In genomic region chr1:151399890-151400235, GRCh38 we compare ENCODE assay signal across 8 cellular contexts. TPM values are rescaled to one million over a fixed set of nuclear protein-coding genes. Genes with fewer than 3 reads are reported as not detected.
DNase-seq lines count a peak whose midpoint lies in the region; ATAC-seq, FAIRE-seq and TF ChIP-seq lines count a peak whose summit lies in the region.

No MANE protein-coding gene starts in this region.

- H3K4me1 ChIP-seq in PC-9 (replicated peaks; ENCODE audit: insufficient read depth) = peaks cover 12% of the 10 kb centered on the region
- H3K4me1 ChIP-seq in HepG2 (ENCODE audit: insufficient read depth, low read length) = peaks cover 43% of the 10 kb centered on the region
- H3K4me1 ChIP-seq in stomach = peaks cover 14 to 25% (median 17%) of the 10 kb centered on the region in 4 donors

- peak overlapping the region; percentile 92 for H3K9ac ChIP-seq in HepG2 (ENCODE audit: insufficient read depth, low read depth, low read length)

- no peak for TF ChIP-seq RAD21 in HepG2 (CRISPR knock-in tag; IDR thresholded peaks at IDR 0.05)

- no peak for FAIRE-seq in HepG2 (lab: Jason Lieb, UNC)

- H3K27ac Mint-ChIP-seq in activated T-cell treated with anti-CD3 and anti-CD28 coated beads, Interleukin-2, amount 50 U/mL, for 24 hours = peak overlapping the region; percentile 96

- TF ChIP-seq EP300 in HepG2 (IDR thresholded peaks at IDR 0.05; ENCODE audit: low read depth in 2 of 2, low read length in 2 of 2) (no peak), HepG2 (CRISPR knock-in tag; IDR thresholded peaks at IDR 0.05; ENCODE audit: borderline replicate concordance) (no peak), stomach (IDR thresholded peaks at IDR 0.05) (no peak)

- TF ChIP-seq POLR2A in HepG2 (IDR thresholded peaks at IDR 0.05; ENCODE audit: insufficient read depth in 1 of 2, low read depth in 2 of 2, low read length in 2 of 2) (no peak), stomach (IDR thresholded peaks at IDR 0.05) (no peak)

- intact Hi-C loops in PC-9 (cut with micrococcal nuclease; ENCODE audit: unreplicated experiment) (loop anchor here (1.0 to 2.0 kb wide), 2 partner anchors 53 to 99 kb away; partner anchors contain the start of gene RFX5), HepG2 (cut with micrococcal nuclease; ENCODE audit: unreplicated experiment) (loop anchor here (1.0 to 2.0 kb wide), 2 partner anchors 59 to 99 kb away; no protein-coding TSS in a partner anchor), stomach (cut with DNase I; ENCODE audit: low total_unique reads) (loop anchor here (10.0 kb wide), 1 partner anchor 95 kb away; no protein-coding TSS in a partner anchor)

- H3F3A ChIP-seq in PC-9 (ENCODE audit: insufficient read depth, low read depth) = peaks cover 42% of the 10 kb centered on the region

- H3K9me2 ChIP-seq in PC-9 (ENCODE audit: insufficient read depth) = no peaks in the 10 kb centered on the region

- DNase-seq in activated T-cell treated with anti-CD3 and anti-CD28 coated beads, Interleukin-2, amount 50 U/mL, for 24 hours = no peak
- no peak for DNase-seq in activated T-cell treated with anti-CD3 and anti-CD28 coated beads for 4 hours
- DNase-seq in PC-9 = peak in 1 of 2 experiments; percentile 4
- DNase-seq in cerebellar cortex (ENCODE audit: low spot score) = peak; percentile 25
- no peak for DNase-seq in HepG2 (ENCODE audit: low spot score)
- DNase-seq in stomach = no peak
- DNase-seq in SW480 (ENCODE audit: low spot score) = no peak

- BruUV-seq in PC-9 (replicated peaks; lab: Mats Ljungman, UMichigan) (no TSS peak), HepG2 (replicated peaks; lab: Mats Ljungman, UMichigan) (TSS peak; percentile 84)

- H3K4me3 ChIP-seq in PC-9 (peak overlapping the region; percentile 91), HepG2 (replicated peaks in 1 of 3; ENCODE audit: insufficient read depth in 1 of 3, low read depth in 2 of 3, low read length in 3 of 3) (peak overlapping the region; percentile 81 to 92 (median 86)), stomach (peak overlapping the region; percentile 85 to 95 (median 90))

- in situ Hi-C loops in HepG2 (cut with HindIII; ENCODE audit: extremely low pct_ligation_motif_present, low pct_unique_long_range_greater_than_20kb) = no loop called here

- peaks cover 37% of the 10 kb centered on the region for H3K4me1 Mint-ChIP-seq in activated T-cell treated with anti-CD3 and anti-CD28 coated beads, Interleukin-2, amount 50 U/mL, for 24 hours (ENCODE audit: low read depth)

- H3K36me3 Mint-ChIP-seq in activated T-cell treated with anti-CD3 and anti-CD28 coated beads, Interleukin-2, amount 50 U/mL, for 24 hours (ENCODE audit: low read depth) = peaks cover 54% of the 10 kb centered on the region

- H2AFZ ChIP-seq in PC-9 (peak overlapping the region; percentile 89), HepG2 (ENCODE audit: low read length) (no peak overlapping the region)

- no peaks in the 10 kb centered on the region for H3K27me3 Mint-ChIP-seq in activated T-cell treated with anti-CD3 and anti-CD28 coated beads, Interleukin-2, amount 50 U/mL, for 24 hours

- no peaks in the 10 kb centered on the region for H3K9me3 Mint-ChIP-seq in activated T-cell treated with anti-CD3 and anti-CD28 coated beads, Interleukin-2, amount 50 U/mL, for 24 hours

- H3K36me3 ChIP-seq in PC-9 (ENCODE audit: low read depth) (peaks cover 21% of the 10 kb centered on the region), HepG2 (replicated peaks in 1 of 2; ENCODE audit: control insufficient read depth in 1 of 2, insufficient read depth in 2 of 2, low read length in 2 of 2) (peaks cover 3 to 23% of the 10 kb centered on the region in 2 experiments; a peak in 4 of 5 replicates), stomach (peaks cover 27 to 46% (median 44%) of the 10 kb centered on the region in 4 donors)

- H3K27ac ChIP-seq in PC-9 (peak overlapping the region; percentile 58), HepG2 (ENCODE audit: extremely low read length, insufficient read depth, low read length) (peak overlapping the region; percentile 66), stomach (peak overlapping the region; percentile 84 to 95 (median 94))

- H3K27me3 ChIP-seq in PC-9 (ENCODE audit: insufficient read depth, low read depth) (no peaks in the 10 kb centered on the region), HepG2 (ENCODE audit: control insufficient read depth in 1 of 2, insufficient read depth in 2 of 2, low read length in 2 of 2) (no peaks in the 10 kb centered on the region; a peak in 1 of 5 replicates), stomach (no peaks in the 10 kb centered on the region)

- H4K20me1 ChIP-seq in PC-9 (ENCODE audit: insufficient read depth) = no peaks in the 10 kb centered on the region
- peaks cover 8% of the 10 kb centered on the region for H4K20me1 ChIP-seq in HepG2 (ENCODE audit: insufficient read depth, low read length)

- TF ChIP-seq CTCF in PC-9 (conservative IDR thresholded peaks at IDR 0.05) = no peak
- no peak for TF ChIP-seq CTCF in HepG2 (CRISPR knock-in tag; IDR thresholded peaks at IDR 0.05)
- TF ChIP-seq CTCF in stomach (IDR thresholded peaks at IDR 0.05) = no peak

- H3K9me3 ChIP-seq in PC-9 (ENCODE audit: insufficient read depth, low read depth) = no peaks in the 10 kb centered on the region
- H3K9me3 ChIP-seq in HepG2 (ENCODE audit: low read length) = no peaks in the 10 kb centered on the region
- no peaks in the 10 kb centered on the region for H3K9me3 ChIP-seq in stomach

- CTCF ChIA-PET in PC-9 (lab: Charles Lee) = interaction anchor here (0.7 to 1.1 kb wide), 3 partner anchors 88 to 148 kb away, joined by 3 to 5 read pairs (median 5); no protein-coding TSS in a partner anchor
- CTCF ChIA-PET in HepG2 (lab: Yijun Ruan, JAX; ENCODE audit: low intra/inter-chr PET ratio, low total read pairs) = no interaction called here

- peak overlapping the region; percentile 94 for H3K4me3 Mint-ChIP-seq in activated T-cell treated with anti-CD3 and anti-CD28 coated beads, Interleukin-2, amount 50 U/mL, for 24 hours

- POLR2A ChIA-PET in PC-9 (lab: Charles Lee; ENCODE audit: unreplicated experiment) = interaction anchor here (0.6 kb wide), 1 partner anchor 118 kb away, joined by 4 read pairs; no protein-coding TSS in a partner anchor
- POLR2A ChIA-PET in HepG2 (lab: Yijun Ruan, JAX) = interaction anchor here (0.9 to 3.8 kb wide), 4 partner anchors 28 to 59 kb away, joined by 3 to 24 read pairs (median 6); partner anchors contain the start of genes RFX5 and SELENBP1

- 1% methylated on average over 14 of the region's 19 CpGs for WGBS in HepG2 (ENCODE audit: low lambda C conversion rate)
- WGBS in stomach, 5 donors = 0 to 1% (median 1%) methylated on average over 19 of the region's 19 CpGs

- H3K79me2 ChIP-seq in PC-9 (ENCODE audit: low read depth) (peaks cover 23% of the 10 kb centered on the region), HepG2 (ENCODE audit: insufficient read depth, low read length) (peaks cover 15% of the 10 kb centered on the region)

- ATAC-seq in HepG2 (peak; percentile 30), GM21390 (IDR thresholded peaks at IDR 0.05; ENCODE audit: unreplicated experiment) (no peak)

- peak overlapping the region; percentile 96 for H3K4me2 ChIP-seq in PC-9
- peak overlapping the region; percentile 80 for H3K4me2 ChIP-seq in HepG2 (ENCODE audit: low read depth, low read length)

RNA-seq across cellular contexts. Expression of gene PSMB4, which starts 0.5 kb away (rescaled TPM):
- total RNA-seq in PC-9 (2021) = 334 and 345 TPM in 2 replicates
- total RNA-seq in HepG2 (2016; rRNA removed; fragmentation: Illumina TruSeq; extraction: Trizol) = 336 and 414 TPM in 2 replicates
- total RNA-seq in HepG2 (2016; cell fraction: cytosol; rRNA removed; fragmentation: Illumina TruSeq; extraction: Trizol; ENCODE audit: low read depth) = 180 and 186 TPM in 2 replicates
- 337 and 459 TPM in 2 replicates for total RNA-seq in HepG2 (2016; cell fraction: insoluble cytoplasmic fraction; rRNA removed; fragmentation: Illumina TruSeq; extraction: Trizol)
- 216 and 229 TPM in 2 replicates for total RNA-seq in HepG2 (2016; cell fraction: membrane; rRNA removed; fragmentation: Illumina TruSeq; extraction: Trizol)
- total RNA-seq in HepG2 (2016; cell fraction: nucleus; rRNA removed; fragmentation: Illumina TruSeq; extraction: Trizol) = 150 and 151 TPM in 2 replicates
- polyA plus RNA-seq in HepG2 (2011; rRNA removed) = 364 and 383 TPM in 2 replicates
- 449 and 490 TPM in 2 replicates for polyA plus RNA-seq in HepG2 (2011; cell fraction: cytosol; rRNA removed)
- 275 and 307 TPM in 2 replicates for polyA plus RNA-seq in HepG2 (2011; cell fraction: nucleus; rRNA removed)
- polyA plus RNA-seq in HepG2 (2012) = 200 and 247 TPM in 2 replicates
- 167 and 178 TPM in 2 replicates for polyA plus RNA-seq in HepG2 (2016; cell fraction: cytosol; fragmentation: Illumina TruSeq; extraction: Trizol; ENCODE audit: low read depth)
- 392 and 404 TPM in 2 replicates for polyA plus RNA-seq in HepG2 (2016; cell fraction: insoluble cytoplasmic fraction; fragmentation: Illumina TruSeq; extraction: Trizol; ENCODE audit: low read depth)
- polyA plus RNA-seq in HepG2 (2016; cell fraction: membrane; fragmentation: Illumina TruSeq; extraction: Trizol; ENCODE audit: low read depth) = 186 and 200 TPM in 2 replicates
- polyA plus RNA-seq in HepG2 (2016; cell fraction: nucleus; fragmentation: Illumina TruSeq; extraction: Trizol; ENCODE audit: insufficient read depth, low read depth) = 265 and 270 TPM in 2 replicates
- polyA minus RNA-seq in HepG2 (2011; rRNA and poly(A)+ RNA removed; ENCODE audit: low replicate concordance) = 277 and 543 TPM in 2 replicates
- polyA minus RNA-seq in HepG2 (2011; cell fraction: cytosol; rRNA and poly(A)+ RNA removed) = 101 and 117 TPM in 2 replicates
- polyA minus RNA-seq in HepG2 (2011; cell fraction: nucleus; rRNA and poly(A)+ RNA removed) = 64.9 and 71.7 TPM in 2 replicates
- 100 to 1,000 TPM; 111 to 258 (median 166) TPM for total RNA-seq in stomach
- 100 to 1,000 TPM; 314 to 358 (median 329) TPM for polyA plus RNA-seq in stomach

RNA-seq across cellular contexts. Expression of gene SELENBP1, which starts 27.4 kb away (rescaled TPM):
- total RNA-seq in PC-9 (2021) (11.3 and 18.4 TPM in 2 replicates), HepG2 (2016; rRNA removed; fragmentation: Illumina TruSeq; extraction: Trizol) (29.0 and 30.2 TPM in 2 replicates), stomach (100 to 1,000 TPM in 4 of 5 donors, 10 to 100 TPM in 1; 68.8 to 661 (median 281) TPM)
- 6.3 and 6.7 TPM in 2 replicates for total RNA-seq in HepG2 (2016; cell fraction: cytosol; rRNA removed; fragmentation: Illumina TruSeq; extraction: Trizol; ENCODE audit: low read depth)
- 27.8 and 30.0 TPM in 2 replicates for total RNA-seq in HepG2 (2016; cell fraction: insoluble cytoplasmic fraction; rRNA removed; fragmentation: Illumina TruSeq; extraction: Trizol)
- total RNA-seq in HepG2 (2016; cell fraction: membrane; rRNA removed; fragmentation: Illumina TruSeq; extraction: Trizol) = 9.8 and 12.1 TPM in 2 replicates
- 18.8 and 23.3 TPM in 2 replicates for total RNA-seq in HepG2 (2016; cell fraction: nucleus; rRNA removed; fragmentation: Illumina TruSeq; extraction: Trizol)
- polyA plus RNA-seq in HepG2 (2011; rRNA removed) (27.8 and 29.3 TPM in 2 replicates), stomach (100 to 1,000 TPM; 102 to 153 (median 117) TPM)
- polyA plus RNA-seq in HepG2 (2011; cell fraction: cytosol; rRNA removed) = 21.3 and 26.7 TPM in 2 replicates
- 89.4 and 101 TPM in 2 replicates for polyA plus RNA-seq in HepG2 (2011; cell fraction: nucleus; rRNA removed)
- polyA plus RNA-seq in HepG2 (2012) = 13.2 and 18.5 TPM in 2 replicates
- 6.6 and 7.1 TPM in 2 replicates for polyA plus RNA-seq in HepG2 (2016; cell fraction: cytosol; fragmentation: Illumina TruSeq; extraction: Trizol; ENCODE audit: low read depth)
- polyA plus RNA-seq in HepG2 (2016; cell fraction: insoluble cytoplasmic fraction; fragmentation: Illumina TruSeq; extraction: Trizol; ENCODE audit: low read depth) = 32.9 and 33.5 TPM in 2 replicates
- polyA plus RNA-seq in HepG2 (2016; cell fraction: membrane; fragmentation: Illumina TruSeq; extraction: Trizol; ENCODE audit: low read depth) = 9.9 and 10.0 TPM in 2 replicates
- polyA plus RNA-seq in HepG2 (2016; cell fraction: nucleus; fragmentation: Illumina TruSeq; extraction: Trizol; ENCODE audit: insufficient read depth, low read depth) = 46.6 and 51.9 TPM in 2 replicates
- polyA minus RNA-seq in HepG2 (2011; rRNA and poly(A)+ RNA removed; ENCODE audit: low replicate concordance) = 34.1 and 67.3 TPM in 2 replicates
- polyA minus RNA-seq in HepG2 (2011; cell fraction: cytosol; rRNA and poly(A)+ RNA removed) = 11.9 and 16.5 TPM in 2 replicates
- polyA minus RNA-seq in HepG2 (2011; cell fraction: nucleus; rRNA and poly(A)+ RNA removed) = 13.3 and 13.8 TPM in 2 replicates

RNA-seq across cellular contexts. Expression of gene RFX5, which starts 52.8 kb away (rescaled TPM):
- 73.6 and 75.7 TPM in 2 replicates for total RNA-seq in PC-9 (2021)
- 32.0 and 36.2 TPM in 2 replicates for total RNA-seq in HepG2 (2016; rRNA removed; fragmentation: Illumina TruSeq; extraction: Trizol)
- total RNA-seq in HepG2 (2016; cell fraction: cytosol; rRNA removed; fragmentation: Illumina TruSeq; extraction: Trizol; ENCODE audit: low read depth) = 4.1 and 4.4 TPM in 2 replicates
- 37.2 and 39.7 TPM in 2 replicates for total RNA-seq in HepG2 (2016; cell fraction: insoluble cytoplasmic fraction; rRNA removed; fragmentation: Illumina TruSeq; extraction: Trizol)
- 15.6 and 17.0 TPM in 2 replicates for total RNA-seq in HepG2 (2016; cell fraction: membrane; rRNA removed; fragmentation: Illumina TruSeq; extraction: Trizol)
- total RNA-seq in HepG2 (2016; cell fraction: nucleus; rRNA removed; fragmentation: Illumina TruSeq; extraction: Trizol) = 44.6 and 44.7 TPM in 2 replicates
- 17.9 and 20.3 TPM in 2 replicates for polyA plus RNA-seq in HepG2 (2011; rRNA removed)
- polyA plus RNA-seq in HepG2 (2011; cell fraction: cytosol; rRNA removed) = 7.9 and 8.2 TPM in 2 replicates
- polyA plus RNA-seq in HepG2 (2011; cell fraction: nucleus; rRNA removed) = 43.2 and 45.6 TPM in 2 replicates
- polyA plus RNA-seq in HepG2 (2012) = 11.7 and 16.5 TPM in 2 replicates
- 2.7 and 2.8 TPM in 2 replicates for polyA plus RNA-seq in HepG2 (2016; cell fraction: cytosol; fragmentation: Illumina TruSeq; extraction: Trizol; ENCODE audit: low read depth)
- 27.2 and 30.5 TPM in 2 replicates for polyA plus RNA-seq in HepG2 (2016; cell fraction: insoluble cytoplasmic fraction; fragmentation: Illumina TruSeq; extraction: Trizol; ENCODE audit: low read depth)
- polyA plus RNA-seq in HepG2 (2016; cell fraction: membrane; fragmentation: Illumina TruSeq; extraction: Trizol; ENCODE audit: low read depth) = 8.9 and 10.1 TPM in 2 replicates
- polyA plus RNA-seq in HepG2 (2016; cell fraction: nucleus; fragmentation: Illumina TruSeq; extraction: Trizol; ENCODE audit: insufficient read depth, low read depth) = 62.2 and 65.3 TPM in 2 replicates
- 33.0 and 287 TPM in 2 replicates for polyA minus RNA-seq in HepG2 (2011; rRNA and poly(A)+ RNA removed; ENCODE audit: low replicate concordance)
- polyA minus RNA-seq in HepG2 (2011; cell fraction: cytosol; rRNA and poly(A)+ RNA removed) = 7.7 and 9.6 TPM in 2 replicates
- 15.8 and 22.1 TPM in 2 replicates for polyA minus RNA-seq in HepG2 (2011; cell fraction: nucleus; rRNA and poly(A)+ RNA removed)
- 100 to 1,000 TPM in 1 of 5 donors, 10 to 100 TPM in 4; 20.4 to 117 (median 39.1) TPM for total RNA-seq in stomach
- 10 to 100 TPM in 2 of 3 donors, 1 to 10 TPM in 1; 9.9 to 19.4 (median 14.2) TPM for polyA plus RNA-seq in stomach

RNA-seq across cellular contexts. Expression of gene POGZ, which starts 59.4 kb away (rescaled TPM):
- total RNA-seq in PC-9 (2021) = 63.3 and 71.0 TPM in 2 replicates
- total RNA-seq in HepG2 (2016; rRNA removed; fragmentation: Illumina TruSeq; extraction: Trizol) = 15.3 and 17.1 TPM in 2 replicates
- 3.4 and 3.9 TPM in 2 replicates for total RNA-seq in HepG2 (2016; cell fraction: cytosol; rRNA removed; fragmentation: Illumina TruSeq; extraction: Trizol; ENCODE audit: low read depth)
- total RNA-seq in HepG2 (2016; cell fraction: insoluble cytoplasmic fraction; rRNA removed; fragmentation: Illumina TruSeq; extraction: Trizol) = 14.3 and 16.4 TPM in 2 replicates
- 7.3 and 9.4 TPM in 2 replicates for total RNA-seq in HepG2 (2016; cell fraction: membrane; rRNA removed; fragmentation: Illumina TruSeq; extraction: Trizol)
- total RNA-seq in HepG2 (2016; cell fraction: nucleus; rRNA removed; fragmentation: Illumina TruSeq; extraction: Trizol) = 26.6 and 27.0 TPM in 2 replicates
- polyA plus RNA-seq in HepG2 (2011; rRNA removed) = 45.6 and 46.9 TPM in 2 replicates
- polyA plus RNA-seq in HepG2 (2011; cell fraction: cytosol; rRNA removed) = 14.1 and 15.0 TPM in 2 replicates
- 85.3 and 95.0 TPM in 2 replicates for polyA plus RNA-seq in HepG2 (2011; cell fraction: nucleus; rRNA removed)
- 22.9 and 30.0 TPM in 2 replicates for polyA plus RNA-seq in HepG2 (2012)
- 0.70 and 1.2 TPM in 2 replicates for polyA plus RNA-seq in HepG2 (2016; cell fraction: cytosol; fragmentation: Illumina TruSeq; extraction: Trizol; ENCODE audit: low read depth)
- 18.4 and 20.8 TPM in 2 replicates for polyA plus RNA-seq in HepG2 (2016; cell fraction: insoluble cytoplasmic fraction; fragmentation: Illumina TruSeq; extraction: Trizol; ENCODE audit: low read depth)
- 2.7 and 2.9 TPM in 2 replicates for polyA plus RNA-seq in HepG2 (2016; cell fraction: membrane; fragmentation: Illumina TruSeq; extraction: Trizol; ENCODE audit: low read depth)
- 55.5 and 69.5 TPM in 2 replicates for polyA plus RNA-seq in HepG2 (2016; cell fraction: nucleus; fragmentation: Illumina TruSeq; extraction: Trizol; ENCODE audit: insufficient read depth, low read depth)
- 103 and 173 TPM in 2 replicates for polyA minus RNA-seq in HepG2 (2011; rRNA and poly(A)+ RNA removed; ENCODE audit: low replicate concordance)
- polyA minus RNA-seq in HepG2 (2011; cell fraction: cytosol; rRNA and poly(A)+ RNA removed) = 25.2 and 28.6 TPM in 2 replicates
- 80.1 and 101 TPM in 2 replicates for polyA minus RNA-seq in HepG2 (2011; cell fraction: nucleus; rRNA and poly(A)+ RNA removed)
- 100 to 1,000 TPM in 2 of 5 donors, 10 to 100 TPM in 3; 17.4 to 124 (median 85.8) TPM for total RNA-seq in stomach
- polyA plus RNA-seq in stomach = 10 to 100 TPM in 2 of 3 donors, 1 to 10 TPM in 1; 7.3 to 18.0 (median 12.1) TPM
